11 cellular contexts compared by ENCODE assay signal in genomic region chr12:24499151-24500146, GRCh38.
A peak's percentile ranks its signal among the peaks of the same experiment; 100 is the strongest.
DNase-seq lines count a peak whose midpoint lies in the region; ATAC-seq and TF ChIP-seq lines count a peak whose summit lies in the region.
"Had no signal": no experiment of that assay in that cellular context is flagged by ENCODE, and none has a peak within 500 bp of the region (broad histone marks: within the 10 kb centered on the region; RNA-seq: fewer than 3 reads in every experiment).

No MANE protein-coding gene starts in this region.

- H3K27ac ChIP-seq in right atrium auricular region (peak overlapping the region in 1 of 2 donors; percentile 55), lung (ENCODE audit: low read depth in 1 of 2, low read length in 1 of 2) (peak overlapping the region in 1 of 2 donors; percentile 32), vagina (peak overlapping the region; percentile 58), testis (peak overlapping the region in 1 of 2 donors; percentile 31)
- H3K27ac ChIP-seq: colonic mucosa had no signal

- DNase-seq in Right ventricle myocardium inferior (ENCODE audit: missing footprints) (no peak), right atrium auricular region (ENCODE audit: low spot score) (no peak), epithelial cell of esophagus (ENCODE audit: low read depth) (peak; percentile 51), lung (ENCODE audit: low spot score) (no peak), vagina (ENCODE audit: extremely low spot score in 2 of 2) (no peak), testis (no peak), NCI-H2227 treated with DMSO at 0.1 percent for 48 hours (lab: John Stamatoyannopoulos, UW) (no peak)
- DNase-seq: colonic mucosa, NCI-H1417 treated with DMSO at 0.1 percent for 48 hours, posterior cingulate gyrus had no signal

- H3K27me3 ChIP-seq in right atrium auricular region: no peaks in the 10 kb centered on the region
- no peaks in the 10 kb centered on the region for H3K27me3 ChIP-seq in lung (ENCODE audit: control insufficient read depth, insufficient read depth)
- H3K27me3 ChIP-seq in vagina: no peaks in the 10 kb centered on the region
- no peaks in the 10 kb centered on the region for H3K27me3 ChIP-seq in testis
- H3K27me3 ChIP-seq: colonic mucosa had no signal

- intact Hi-C loops in Right ventricle myocardium inferior (cut with DNase I) (no loop called here), vagina (cut with DNase I) (no loop called here), testis (cut with DNase I; ENCODE audit: low total_unique reads) (no loop called here)

- H3K4me1 ChIP-seq in right atrium auricular region: peaks cover 0 to 7% of the 10 kb centered on the region in 2 donors
- H3K4me1 ChIP-seq in lung (ENCODE audit: control insufficient read depth in 2 of 2, insufficient read depth in 2 of 2, low read length in 2 of 2): peaks cover 0 to 2% of the 10 kb centered on the region in 2 donors
- peaks cover 51% of the 10 kb centered on the region for H3K4me1 ChIP-seq in vagina
- no peaks in the 10 kb centered on the region for H3K4me1 ChIP-seq in testis
- H3K4me1 ChIP-seq: colonic mucosa had no signal

- no peaks in the 10 kb centered on the region for H3K36me3 ChIP-seq in right atrium auricular region
- H3K36me3 ChIP-seq in lung (ENCODE audit: control insufficient read depth in 2 of 2, insufficient read depth in 2 of 2, low read length in 2 of 2): no peaks in the 10 kb centered on the region
- no peaks in the 10 kb centered on the region for H3K36me3 ChIP-seq in vagina
- no peaks in the 10 kb centered on the region for H3K36me3 ChIP-seq in testis (ENCODE audit: low read depth, missing control alignments)
- H3K36me3 ChIP-seq: colonic mucosa had no signal

- TF ChIP-seq POLR2A in vagina (IDR thresholded peaks at IDR 0.05) (no peak), testis (IDR thresholded peaks at IDR 0.05) (no peak)

- TF ChIP-seq CTCF in right atrium auricular region (IDR thresholded peaks at IDR 0.05): no peak
- TF ChIP-seq CTCF in epithelial cell of esophagus (IDR thresholded peaks at IDR 0.05; ENCODE audit: insufficient read depth, low read depth, low read length, missing control alignments): no peak
- TF ChIP-seq CTCF in lung (IDR thresholded peaks at IDR 0.05; ENCODE audit: control extremely low read depth, extremely low read depth): no peak
- no peak for TF ChIP-seq CTCF in vagina (IDR thresholded peaks at IDR 0.05)
- TF ChIP-seq CTCF in testis (IDR thresholded peaks at IDR 0.05): no peak

- ATAC-seq in Right ventricle myocardium inferior: peak; percentile 82
- peak; percentile 17 for ATAC-seq in lung (ENCODE audit: insufficient read depth, low FRiP score)
- no peak for ATAC-seq in GM21528 (IDR thresholded peaks at IDR 0.05; ENCODE audit: low FRiP score, unreplicated experiment)

- no peaks in the 10 kb centered on the region for H3K9me3 ChIP-seq in right atrium auricular region
- H3K9me3 ChIP-seq in lung (ENCODE audit: control insufficient read depth in 2 of 2, insufficient read depth in 1 of 2, low read length in 1 of 2): no peaks in the 10 kb centered on the region
- no peaks in the 10 kb centered on the region for H3K9me3 ChIP-seq in vagina
- no peaks in the 10 kb centered on the region for H3K9me3 ChIP-seq in testis
- H3K9me3 ChIP-seq: colonic mucosa had no signal

- no peak overlapping the region for H3K4me3 ChIP-seq in right atrium auricular region
- no peak overlapping the region for H3K4me3 ChIP-seq in epithelial cell of esophagus (ENCODE audit: low read length)
- no peak overlapping the region for H3K4me3 ChIP-seq in lung
- no peak overlapping the region for H3K4me3 ChIP-seq in vagina
- no peak overlapping the region for H3K4me3 ChIP-seq in testis
- H3K4me3 ChIP-seq: colonic mucosa had no signal

- 77 to 84% methylated on average over 8 of the region's 8 CpGs for WGBS in lung, 2 donors
- WGBS in testis, 2 donors: 65 to 68% methylated on average over 8 of the region's 8 CpGs
